ENCODE assay signal across 1 cellular context in genomic region chr2:232137346-232137745, GRCh38.
TF ChIP-seq lines count a peak whose summit lies in the region.

No MANE protein-coding gene starts in this region.

TF ChIP-seq in IMR-90, 13 proteins besides CTCF, POLR2A, EP300 and RAD21:
- TF ChIP-seq RFX5 (IDR thresholded peaks at IDR 0.05; ENCODE audit: low read depth, low read length): no peak
- TF ChIP-seq CHD1 (IDR thresholded peaks at IDR 0.05; ENCODE audit: low read depth, low read length): no peak
- no peak for TF ChIP-seq MAFK (IDR thresholded peaks at IDR 0.05; ENCODE audit: low read depth, low read length)
- TF ChIP-seq CEBPB (IDR thresholded peaks at IDR 0.05; ENCODE audit: low read depth, low read length): no peak
- TF ChIP-seq RCOR1 (IDR thresholded peaks at IDR 0.05; ENCODE audit: insufficient replicate concordance, low read length): no peak
- TF ChIP-seq FOS (IDR thresholded peaks at IDR 0.05; ENCODE audit: low read depth, low read length): no peak; the same call in 1 of the 2 replicates
- no peak for TF ChIP-seq SMC3 (IDR thresholded peaks at IDR 0.05; ENCODE audit: low read depth, low read length)
- no peak for TF ChIP-seq NFE2L2 (IDR thresholded peaks at IDR 0.05; ENCODE audit: low read depth, low read length)
- no peak for TF ChIP-seq BHLHE40 (IDR thresholded peaks at IDR 0.05; ENCODE audit: low read depth, low read length)
- TF ChIP-seq MAZ (IDR thresholded peaks at IDR 0.05; ENCODE audit: borderline replicate concordance, low read depth, low read length): no peak
